Comparison of ENCODE assay signal across 8 cellular contexts in genomic region chrX:71178908-71179307, GRCh38. TPM values are rescaled to one million over a fixed set of nuclear protein-coding genes. Genes with fewer than 3 reads are reported as not detected.
DNase-seq lines count a peak whose midpoint lies in the region; ATAC-seq and TF ChIP-seq lines count a peak whose summit lies in the region.

No MANE protein-coding gene starts in this region.

- H3K36me3 Mint-ChIP-seq in glutamatergic neuron (ENCODE audit: unreplicated experiment) = no peaks in the 10 kb centered on the region
- no peaks in the 10 kb centered on the region for H3K36me3 Mint-ChIP-seq in progenitor cell of endocrine pancreas (ENCODE audit: insufficient read depth)

- H4K20me1 ChIP-seq in Karpas-422 (ENCODE audit: insufficient read depth, low read depth, low read length) = no peaks in the 10 kb centered on the region

- H3K9me3 Mint-ChIP-seq in glutamatergic neuron (ENCODE audit: unreplicated experiment) = peaks cover 3% of the 10 kb centered on the region
- peaks cover 7% of the 10 kb centered on the region for H3K9me3 Mint-ChIP-seq in progenitor cell of endocrine pancreas (ENCODE audit: low read depth)

- H3K9ac ChIP-seq in Karpas-422 (ENCODE audit: low read length) = no peak overlapping the region

- H3K9me3 ChIP-seq in Karpas-422 (ENCODE audit: low read length) (no peaks in the 10 kb centered on the region), Peyer's patch (no peaks in the 10 kb centered on the region)

- H3K27ac Mint-ChIP-seq in glutamatergic neuron (ENCODE audit: unreplicated experiment) (no peak overlapping the region), progenitor cell of endocrine pancreas (no peak overlapping the region)

- H3K9me2 ChIP-seq in Karpas-422 (replicated peaks; ENCODE audit: insufficient read depth, low read length) = no peaks in the 10 kb centered on the region

- H3K4me1 Mint-ChIP-seq in glutamatergic neuron (ENCODE audit: low read depth, unreplicated experiment) (peaks cover 2% of the 10 kb centered on the region), progenitor cell of endocrine pancreas (ENCODE audit: low read depth) (peaks cover 18% of the 10 kb centered on the region)

- H3K4me3 ChIP-seq in Karpas-422 (ENCODE audit: low read length) = no peak overlapping the region
- H3K4me3 ChIP-seq in Peyer's patch = no peak overlapping the region

- peaks cover 3% of the 10 kb centered on the region; the same call in 1 of the 2 replicates for H3K79me2 ChIP-seq in Karpas-422 (ENCODE audit: low read length)

- DNase-seq in GDM1 (lab: John Stamatoyannopoulos, UW) (peak; percentile 40), Karpas-422 (peak; percentile 87), Peyer's patch (peak in 2 of 3 donors; percentile 54 to 80), glutamatergic neuron (peak; percentile 28), progenitor cell of endocrine pancreas (ENCODE audit: low spot score, unreplicated experiment) (no peak)
- peak; percentile 28 for DNase-seq in activated naive CD4-positive, alpha-beta T cell treated with anti-CD3 and anti-CD28 coated beads, Interleukin-2, amount 50 U/mL, for 16 hours

- H3K36me3 ChIP-seq in Karpas-422 (ENCODE audit: insufficient read depth, low read length) (peaks cover 5% of the 10 kb centered on the region; the same call in 1 of the 2 replicates), Peyer's patch (no peaks in the 10 kb centered on the region)

- ATAC-seq in HG03565 (IDR thresholded peaks at IDR 0.05; ENCODE audit: unreplicated experiment) (no peak), HG03432 (IDR thresholded peaks at IDR 0.05; ENCODE audit: unreplicated experiment) (no peak)

- no peaks in the 10 kb centered on the region for H3K27me3 ChIP-seq in Karpas-422 (ENCODE audit: low read length)
- H3K27me3 ChIP-seq in Peyer's patch = no peaks in the 10 kb centered on the region

- no peak for TF ChIP-seq POLR2A in Peyer's patch (IDR thresholded peaks at IDR 0.05)

- H3K4me1 ChIP-seq in Karpas-422 (ENCODE audit: low read length) (peaks cover 26% of the 10 kb centered on the region), Peyer's patch (no peaks in the 10 kb centered on the region)

- peak; percentile 30 to 75 (median 62) for TF ChIP-seq CTCF in Peyer's patch (IDR thresholded peaks at IDR 0.05)
- TF ChIP-seq CTCF in glutamatergic neuron (IDR thresholded peaks at IDR 0.05; ENCODE audit: partially characterized antibody, unreplicated experiment) = peak; percentile 64
- TF ChIP-seq CTCF in progenitor cell of endocrine pancreas (IDR thresholded peaks at IDR 0.05; ENCODE audit: unreplicated experiment) = peak; percentile 64

- H3K27me3 Mint-ChIP-seq in glutamatergic neuron (ENCODE audit: unreplicated experiment) = no peaks in the 10 kb centered on the region
- H3K27me3 Mint-ChIP-seq in progenitor cell of endocrine pancreas = no peaks in the 10 kb centered on the region

- H3K4me2 ChIP-seq in Karpas-422 (ENCODE audit: low read depth, low read length, poor library complexity, severe bottlenecking) = no peak overlapping the region

- H3K4me3 Mint-ChIP-seq in glutamatergic neuron (ENCODE audit: unreplicated experiment) (no peak overlapping the region), progenitor cell of endocrine pancreas (ENCODE audit: low read depth) (no peak overlapping the region)

- no peak overlapping the region for H3K27ac ChIP-seq in Karpas-422 (ENCODE audit: low read length)
- no peak overlapping the region for H3K27ac ChIP-seq in Peyer's patch

- H2AFZ ChIP-seq in Karpas-422 (ENCODE audit: low read length) = no peak overlapping the region

RNA-seq across cellular contexts. Expression of gene NLGN3, which starts 34.3 kb away (rescaled TPM):
- total RNA-seq in Karpas-422 (2014; rRNA removed; shearing (Covaris generic); ENCODE audit: low replicate concordance) = 0.86 and 1.9 TPM in 2 replicates
- 1 to 10 TPM in 2 of 4 donors, not detected in 2; 1.1 to 1.6 TPM for total RNA-seq in Peyer's patch
- total RNA-seq in glutamatergic neuron (ENCODE audit: unreplicated experiment) = 3.1 TPM
- 5.9 and 7.8 TPM in 2 replicates for total RNA-seq in progenitor cell of endocrine pancreas

RNA-seq across cellular contexts. Expression of gene GJB1, which starts 44.1 kb away (rescaled TPM):
- not detected in 2 replicates for total RNA-seq in Karpas-422 (2014; rRNA removed; shearing (Covaris generic); ENCODE audit: low replicate concordance)
- total RNA-seq in Peyer's patch (10 to 100 TPM in 3 of 4 donors, 1 to 10 TPM in 1; 2.5 to 98.4 (median 65.5) TPM), glutamatergic neuron (ENCODE audit: unreplicated experiment) (not detected), progenitor cell of endocrine pancreas (22.2 and 23.6 TPM in 2 replicates)
